In genomic region chr2:67374481-67374880, GRCh38 we compare ENCODE assay signal across 18 cellular contexts. TPM values are rescaled to one million over a fixed set of nuclear protein-coding genes. Genes with fewer than 3 reads are reported as not detected.
DNase-seq lines count a peak whose midpoint lies in the region; TF ChIP-seq lines count a peak whose summit lies in the region.
"Had no signal": no experiment of that assay in that cellular context is flagged by ENCODE, and none has a peak within 500 bp of the region (broad histone marks: within the 10 kb centered on the region; RNA-seq: fewer than 3 reads in every experiment).

No MANE protein-coding gene starts in this region.

- no peaks in the 10 kb centered on the region for H3K27me3 ChIP-seq in stomach smooth muscle (ENCODE audit: control insufficient read depth in 1 of 2, insufficient read depth in 2 of 2, low read length in 2 of 2)
- H3K27me3 ChIP-seq in effector memory CD4-positive, alpha-beta T cell (replicated peaks; ENCODE audit: control insufficient read depth, insufficient read depth, low read length, poor library complexity, severe bottlenecking), result no peaks in the 10 kb centered on the region
- H3K27me3 ChIP-seq: colonic mucosa had no signal

- no peak for DNase-seq in activated CD4-positive, alpha-beta T cell treated with anti-CD3 and anti-CD28 coated beads, Interleukin-2, amount 10 ng/mL, durations not matched to agents 7 days and 5 days
- no peak for DNase-seq in activated CD4-positive, alpha-beta T cell treated with anti-CD3 and anti-CD28 coated beads for 1 hour
- no peak for DNase-seq in immature natural killer cell
- DNase-seq in ureter (ENCODE audit: low spot score), result no peak
- DNase-seq in C1 segment of cervical spinal cord (lab: John Stamatoyannopoulos, UW), result no peak
- DNase-seq in effector memory CD4-positive, alpha-beta T cell, result no peak
- DNase-seq: 8988T; activated CD4-positive, alpha-beta T cell treated with anti-CD3 and anti-CD28 coated beads, Interleukin-2, amount 10 ng/mL, durations not matched to agents 24 days and 14 days; activated naive CD4-positive, alpha-beta T cell treated with Interleukin-2 at 50 U/mL for 16 hours; colonic mucosa; DMS 273 treated with DMSO at 0.1 percent for 48 hours; GDM1; NCI-H1436 treated with DMSO at 0.1 percent for 48 hours; NCI-H774; posterior cingulate gyrus had no signal

- peak overlapping the region; percentile 36 for H3K4me3 Mint-ChIP-seq in activated CD4-positive, alpha-beta T cell treated with anti-CD3 and anti-CD28 coated beads, Interleukin-2, amount 10 ng/mL, durations not matched to agents 7 days and 5 days
- peak overlapping the region; percentile 36 to 74 (median 48) for H3K4me3 Mint-ChIP-seq in immature natural killer cell
- H3K4me3 Mint-ChIP-seq: activated CD4-positive, alpha-beta T cell treated with anti-CD3 and anti-CD28 coated beads, Interleukin-2, amount 10 ng/mL, durations not matched to agents 24 days and 14 days had no signal

- H3K4me3 ChIP-seq in WI38 (ENCODE audit: low read depth, low read length), result peak overlapping the region; percentile 28; the same call in 1 of the 2 replicates
- peak overlapping the region; percentile 44 to 50 for H3K4me3 ChIP-seq in stomach smooth muscle (ENCODE audit: low read length in 2 of 2)
- H3K4me3 ChIP-seq in effector memory CD4-positive, alpha-beta T cell (ENCODE audit: insufficient read depth, low read depth, low read length, poor library complexity, severe bottlenecking), result no peak overlapping the region
- H3K4me3 ChIP-seq: colonic mucosa had no signal

- no peaks in the 10 kb centered on the region for H3K4me1 Mint-ChIP-seq in activated CD4-positive, alpha-beta T cell treated with anti-CD3 and anti-CD28 coated beads, Interleukin-2, amount 10 ng/mL, durations not matched to agents 7 days and 5 days
- H3K4me1 Mint-ChIP-seq in immature natural killer cell, result peaks cover 4 to 8% of the 10 kb centered on the region in 2 donors
- H3K4me1 Mint-ChIP-seq: activated CD4-positive, alpha-beta T cell treated with anti-CD3 and anti-CD28 coated beads, Interleukin-2, amount 10 ng/mL, durations not matched to agents 24 days and 14 days had no signal

- peaks cover 6% of the 10 kb centered on the region for H3K9me3 Mint-ChIP-seq in activated CD4-positive, alpha-beta T cell treated with anti-CD3 and anti-CD28 coated beads, Interleukin-2, amount 10 ng/mL, durations not matched to agents 7 days and 5 days
- peaks cover 0 to 7% (median under 1%) of the 10 kb centered on the region in 6 donors for H3K9me3 Mint-ChIP-seq in immature natural killer cell
- H3K9me3 Mint-ChIP-seq: activated CD4-positive, alpha-beta T cell treated with anti-CD3 and anti-CD28 coated beads, Interleukin-2, amount 10 ng/mL, durations not matched to agents 24 days and 14 days had no signal

- TF ChIP-seq CTCF in WI38 (IDR thresholded peaks at IDR 0.05; ENCODE audit: low read depth, low read length), result no peak

- no peaks in the 10 kb centered on the region for H3K36me3 Mint-ChIP-seq in activated CD4-positive, alpha-beta T cell treated with anti-CD3 and anti-CD28 coated beads, Interleukin-2, amount 10 ng/mL, durations not matched to agents 7 days and 5 days (ENCODE audit: low read depth)
- H3K36me3 Mint-ChIP-seq in immature natural killer cell, result peaks cover 0 to 3% (median 0%) of the 10 kb centered on the region in 3 donors
- H3K36me3 Mint-ChIP-seq: CD14-positive monocyte had no signal

- H3K36me3 ChIP-seq in stomach smooth muscle (ENCODE audit: control insufficient read depth in 2 of 2, insufficient read depth in 2 of 2, low read length in 2 of 2), result no peaks in the 10 kb centered on the region
- no peaks in the 10 kb centered on the region for H3K36me3 ChIP-seq in effector memory CD4-positive, alpha-beta T cell (ENCODE audit: control insufficient read depth, insufficient read depth, low read length)
- H3K36me3 ChIP-seq: colonic mucosa had no signal

- no peak overlapping the region for H3K9ac ChIP-seq in stomach smooth muscle (ENCODE audit: low read length in 2 of 2)

- POLR2A ChIA-PET in activated CD4-positive, alpha-beta T cell treated with anti-CD3 and anti-CD28 coated beads, Interleukin-2, amount 10 ng/mL, durations not matched to agents 7 days and 5 days (lab: Charles Lee), result no interaction called here

- no peaks in the 10 kb centered on the region for H3K9me3 ChIP-seq in stomach smooth muscle (ENCODE audit: control insufficient read depth in 2 of 2, low read length in 2 of 2)
- H3K9me3 ChIP-seq in effector memory CD4-positive, alpha-beta T cell (ENCODE audit: control insufficient read depth, low read length), result no peaks in the 10 kb centered on the region
- H3K9me3 ChIP-seq: colonic mucosa had no signal

- H3K27ac Mint-ChIP-seq in activated CD4-positive, alpha-beta T cell treated with anti-CD3 and anti-CD28 coated beads, Interleukin-2, amount 10 ng/mL, durations not matched to agents 7 days and 5 days, result no peak overlapping the region
- H3K27ac Mint-ChIP-seq in immature natural killer cell, result no peak overlapping the region
- H3K27ac Mint-ChIP-seq: activated CD4-positive, alpha-beta T cell treated with anti-CD3 and anti-CD28 coated beads, Interleukin-2, amount 10 ng/mL, durations not matched to agents 24 days and 14 days; CD14-positive monocyte had no signal

- no peak overlapping the region for H3K27ac ChIP-seq in stomach smooth muscle (ENCODE audit: low read length)
- no peak overlapping the region for H3K27ac ChIP-seq in effector memory CD4-positive, alpha-beta T cell (ENCODE audit: insufficient read depth, low read length, poor library complexity, severe bottlenecking)
- H3K27ac ChIP-seq: colonic mucosa had no signal

- CTCF ChIA-PET in activated CD4-positive, alpha-beta T cell treated with anti-CD3 and anti-CD28 coated beads, Interleukin-2, amount 10 ng/mL, durations not matched to agents 7 days and 5 days (lab: Charles Lee), result no interaction called here

- peaks cover 3% of the 10 kb centered on the region for H3K27me3 Mint-ChIP-seq in activated CD4-positive, alpha-beta T cell treated with anti-CD3 and anti-CD28 coated beads, Interleukin-2, amount 10 ng/mL, durations not matched to agents 7 days and 5 days
- H3K27me3 Mint-ChIP-seq in immature natural killer cell (ENCODE audit: low read depth in 3 of 3), result peaks cover 1 to 15% (median 3%) of the 10 kb centered on the region in 3 donors
- H3K27me3 Mint-ChIP-seq: activated CD4-positive, alpha-beta T cell treated with anti-CD3 and anti-CD28 coated beads, Interleukin-2, amount 10 ng/mL, durations not matched to agents 24 days and 14 days had no signal

- H3K4me1 ChIP-seq in stomach smooth muscle (ENCODE audit: control insufficient read depth, insufficient read depth, low read length), result no peaks in the 10 kb centered on the region
- no peaks in the 10 kb centered on the region for H3K4me1 ChIP-seq in effector memory CD4-positive, alpha-beta T cell (ENCODE audit: control insufficient read depth, insufficient read depth, low read length, poor library complexity, severe bottlenecking)
- H3K4me1 ChIP-seq: colonic mucosa had no signal

RNA-seq across cellular contexts. Expression of gene ETAA1, which starts 22.7 kb away (rescaled TPM):
- total RNA-seq in activated CD4-positive, alpha-beta T cell treated with anti-CD3 and anti-CD28 coated beads, Interleukin-2, amount 10 ng/mL, durations not matched to agents 7 days and 5 days, result 10 to 100 TPM; 11.1 to 12.6 TPM
- polyA plus RNA-seq in immature natural killer cell, result 1 to 10 TPM; 3.1 to 4.3 (median 4.2) TPM
- total RNA-seq in ureter, result 14.0 TPM
